Comparison of ENCODE assay signal across 10 cellular contexts in genomic region chr12:50637870-50638481, GRCh38.
DNase-seq lines count a peak whose midpoint lies in the region; TF ChIP-seq lines count a peak whose summit lies in the region.
"Had no signal": no experiment of that assay in that cellular context is flagged by ENCODE, and none has a peak within 500 bp of the region (broad histone marks: within the 10 kb centered on the region; RNA-seq: fewer than 3 reads in every experiment).

No MANE protein-coding gene starts in this region.

- H3K4me2 ChIP-seq in OCI-LY7 (ENCODE audit: low read length), result no peak overlapping the region

- H3K9me3 ChIP-seq in OCI-LY7 (ENCODE audit: low read length), result no peaks in the 10 kb centered on the region
- no peaks in the 10 kb centered on the region for H3K9me3 ChIP-seq in effector memory CD4-positive, alpha-beta T cell (ENCODE audit: control insufficient read depth, low read length)
- H3K9me3 ChIP-seq: SJCRH30 had no signal

- CTCF ChIA-PET in HEK293T (lab: Yijun Ruan, JAX), result interaction anchor here (0.7 to 1.5 kb wide), 3 partner anchors 99 to 234 kb away, joined by 3 to 10 read pairs (median 4); partner anchors contain the start of gene DIP2B
- CTCF ChIA-PET in OCI-LY7 (lab: Charles Lee; ENCODE audit: unreplicated experiment), result interaction anchor here (0.9 to 1.0 kb wide), 2 partner anchors 89 to 132 kb away, joined by 3 to 5 read pairs; no protein-coding TSS in a partner anchor

- H3K9me2 ChIP-seq in OCI-LY7 (ENCODE audit: insufficient read depth, low read length), result no peaks in the 10 kb centered on the region

- peaks cover 10% of the 10 kb centered on the region; the same call in 1 of the 2 replicates for H3K36me3 ChIP-seq in OCI-LY7 (ENCODE audit: insufficient read depth, low read length)
- peaks cover 6% of the 10 kb centered on the region for H3K36me3 ChIP-seq in effector memory CD4-positive, alpha-beta T cell (ENCODE audit: control insufficient read depth, insufficient read depth, low read length)

- peak; percentile 95 for TF ChIP-seq CTCF in OCI-LY7 (conservative IDR thresholded peaks at IDR 0.05; ENCODE audit: low read length)

- in situ Hi-C loops in Caki2 (cut with HindIII; ENCODE audit: low pct_unique_long_range_greater_than_20kb, low sequenced_read_pairs), result no loop called here

- 0 out of 2 replicates have a peak, but pooled peaks cover 3% of the 10 kb centered on the region for H4K20me1 ChIP-seq in OCI-LY7 (ENCODE audit: insufficient read depth, low read length)

- POLR2A ChIA-PET in HEK293T (lab: Yijun Ruan, JAX), result no interaction called here
- POLR2A ChIA-PET in OCI-LY7 (lab: Charles Lee), result interaction anchor here (0.6 to 0.7 kb wide), 2 partner anchors 131 to 608 kb away, joined by 3 read pairs; no protein-coding TSS in a partner anchor

- BruUV-seq in OCI-LY7 (replicated peaks; lab: Mats Ljungman, UMichigan), result no TSS peak

- no peak overlapping the region for H2AFZ ChIP-seq in OCI-LY7 (ENCODE audit: low read length)

- peaks cover 8% of the 10 kb centered on the region for H3K4me1 ChIP-seq in OCI-LY7 (ENCODE audit: insufficient read depth, low read length, poor library complexity, severe bottlenecking)
- H3K4me1 ChIP-seq in effector memory CD4-positive, alpha-beta T cell (ENCODE audit: control insufficient read depth, insufficient read depth, low read length, poor library complexity, severe bottlenecking), result peaks cover 4% of the 10 kb centered on the region
- H3K4me1 ChIP-seq: SJCRH30 had no signal

- H3K27me3 ChIP-seq in effector memory CD4-positive, alpha-beta T cell (replicated peaks; ENCODE audit: control insufficient read depth, insufficient read depth, low read length, poor library complexity, severe bottlenecking), result no peaks in the 10 kb centered on the region
- H3K27me3 ChIP-seq: SJCRH30 had no signal

- no peak overlapping the region for H3K4me3 ChIP-seq in OCI-LY7 (ENCODE audit: low read depth, low read length, poor library complexity, severe bottlenecking)
- H3K4me3 ChIP-seq in effector memory CD4-positive, alpha-beta T cell (ENCODE audit: insufficient read depth, low read depth, low read length, poor library complexity, severe bottlenecking), result no peak overlapping the region
- H3K4me3 ChIP-seq: SJCRH30 had no signal

- DNase-seq in Caki2 (ENCODE audit: low read depth) (peak; percentile 51), HEK293T (ENCODE audit: extremely low spot score) (peak; percentile 35), OCI-LY7 (ENCODE audit: low spot score) (peak; percentile 67), medulla oblongata (ENCODE audit: extremely low spot score) (peak; percentile 75), UCSD-AML1 (lab: John Stamatoyannopoulos, UW; ENCODE audit: unreplicated experiment) (no peak)
- DNase-seq in effector memory CD4-positive, alpha-beta T cell, result no peak
- no peak for DNase-seq in activated T-cell treated with anti-CD3 and anti-CD28 coated beads, Interleukin-2, amount 50 U/mL, for 1 hour
- DNase-seq: right cardiac atrium had no signal

- no peaks in the 10 kb centered on the region for H3K79me2 ChIP-seq in OCI-LY7 (ENCODE audit: insufficient read depth, low read depth, low read length)

- no peak overlapping the region for H3K27ac ChIP-seq in OCI-LY7 (ENCODE audit: low read depth, low read length, poor library complexity, severe bottlenecking)
- peak overlapping the region; percentile 51 for H3K27ac ChIP-seq in cingulate gyrus (ENCODE audit: low read depth, low read length)
- no peak overlapping the region for H3K27ac ChIP-seq in effector memory CD4-positive, alpha-beta T cell (ENCODE audit: insufficient read depth, low read length, poor library complexity, severe bottlenecking)
- H3K27ac ChIP-seq: SJCRH30 had no signal

- intact Hi-C loops in OCI-LY7 (cut with micrococcal nuclease; ENCODE audit: unreplicated experiment), result loop anchor here (1.0 kb wide), 1 partner anchor 134 kb away; the partner anchor contains the start of gene DIP2B

TF ChIP-seq in HEK293T, 16 proteins besides CTCF, POLR2A, EP300 and RAD21:
- TF ChIP-seq HDGF (IDR thresholded peaks at IDR 0.05; ENCODE audit: borderline replicate concordance) (no peak), FOXK2 (IDR thresholded peaks at IDR 0.05) (no peak), NFRKB (IDR thresholded peaks at IDR 0.05) (no peak), SUZ12 (IDR thresholded peaks at IDR 0.05) (no peak), LEF1 (IDR thresholded peaks at IDR 0.05; ENCODE audit: borderline replicate concordance) (no peak), FOXM1 (IDR thresholded peaks at IDR 0.05; ENCODE audit: borderline replicate concordance) (no peak), BHLHE40 (IDR thresholded peaks at IDR 0.05; ENCODE audit: borderline replicate concordance) (no peak), ZNF384 (IDR thresholded peaks at IDR 0.05) (no peak), L3MBTL2 (conservative IDR thresholded peaks at IDR 0.05) (no peak), SP1 (IDR thresholded peaks at IDR 0.05) (no peak), ELF4 (IDR thresholded peaks at IDR 0.05) (no peak), CTBP1 (IDR thresholded peaks at IDR 0.05; ENCODE audit: borderline replicate concordance) (no peak), PKNOX1 (IDR thresholded peaks at IDR 0.05) (no peak), ARNT (IDR thresholded peaks at IDR 0.05) (no peak), TARDBP (IDR thresholded peaks at IDR 0.05) (no peak), FOXA1 (IDR thresholded peaks at IDR 0.05) (no peak)

Comparison
In these comparisons a context has a peak if more than half of its experiments do, and no peak if none do; other contexts are left out.
1. DNase-seq: peak in Caki2 (single experiment), HEK293T (single experiment), OCI-LY7 (single experiment) and medulla oblongata (single experiment); none in effector memory CD4-positive, alpha-beta T cell (0 of 3), UCSD-AML1 (single experiment) and activated T-cell treated with anti-CD3 and anti-CD28 coated beads, Interleukin-2, amount 50 U/mL, for 1 hour (single experiment).